Comparison of ENCODE assay signal across 1 cellular context in genomic region chr11:47485112-47485511, GRCh38.
TF ChIP-seq lines count a peak whose summit lies in the region.

No MANE protein-coding gene starts in this region.

TF ChIP-seq in IMR-90, 13 proteins besides CTCF, POLR2A, EP300 and RAD21:
- no peak for TF ChIP-seq NFE2L2 (IDR thresholded peaks at IDR 0.05; ENCODE audit: low read depth, low read length)
- TF ChIP-seq BHLHE40 (IDR thresholded peaks at IDR 0.05; ENCODE audit: low read depth, low read length) = no peak
- TF ChIP-seq FOS (IDR thresholded peaks at IDR 0.05; ENCODE audit: low read depth, low read length) = no peak
- peak; percentile 74 for TF ChIP-seq CEBPB (IDR thresholded peaks at IDR 0.05; ENCODE audit: low read depth, low read length)
